Comparison of ENCODE assay signal across 14 cellular contexts in genomic region chr16:8953064-8953463, GRCh38. TPM values are rescaled to one million over a fixed set of nuclear protein-coding genes. Genes with fewer than 3 reads are reported as not detected.
DNase-seq lines count a peak whose midpoint lies in the region; ATAC-seq and TF ChIP-seq lines count a peak whose summit lies in the region.
"Had no signal": no experiment of that assay in that cellular context is flagged by ENCODE, and none has a peak within 500 bp of the region (broad histone marks: within the 10 kb centered on the region; RNA-seq: fewer than 3 reads in every experiment).

No MANE protein-coding gene starts in this region.

- peaks cover 24 to 73% of the 10 kb centered on the region in 2 donors for H3K4me1 ChIP-seq in adrenal gland (replicated peaks in 1 of 2)

- H3K27me3 Mint-ChIP-seq in activated naive CD4-positive, alpha-beta T cell treated with anti-CD3 and anti-CD28 coated beads for 36 hours (ENCODE audit: low read depth), result no peaks in the 10 kb centered on the region
- peaks cover 7% of the 10 kb centered on the region for H3K27me3 Mint-ChIP-seq in endothelial cell (ENCODE audit: unreplicated experiment)

- H3K79me2 ChIP-seq in SU-DHL-6 (ENCODE audit: insufficient read depth, low read length), result peaks cover 94% of the 10 kb centered on the region

- H3K27ac ChIP-seq in SU-DHL-6 (ENCODE audit: low read depth, low read length), result peak overlapping the region; percentile 92
- H3K27ac ChIP-seq in adrenal gland, result no peak overlapping the region
- H3K27ac ChIP-seq: left lung, vagina had no signal

- H3K4me1 Mint-ChIP-seq in activated naive CD4-positive, alpha-beta T cell treated with anti-CD3 and anti-CD28 coated beads for 36 hours (ENCODE audit: low read depth), result peaks cover 86% of the 10 kb centered on the region
- peaks cover 28% of the 10 kb centered on the region for H3K4me1 Mint-ChIP-seq in endothelial cell (ENCODE audit: unreplicated experiment)
- H3K4me1 Mint-ChIP-seq in stimulated activated effector memory CD8-positive, alpha-beta T cell treated with anti-CD3 and anti-CD28 coated beads, Interleukin-12 subunit alpha, Interleukin-12 subunit beta, amount 100 ng/mL, for 72 hours, result peaks cover 83% of the 10 kb centered on the region

- H3K9ac ChIP-seq in SU-DHL-6 (ENCODE audit: low read length), result peak overlapping the region; percentile 31; the same call in 1 of the 2 replicates

- no peak for DNase-seq in activated naive CD4-positive, alpha-beta T cell treated with anti-CD3 and anti-CD28 coated beads for 36 hours
- DNase-seq in activated naive CD4-positive, alpha-beta T cell treated with Interleukin-2 at 50 U/mL for 16 hours, result no peak
- DNase-seq in endothelial cell (ENCODE audit: low spot score), result no peak
- DNase-seq in stimulated activated effector memory CD8-positive, alpha-beta T cell treated with anti-CD3 and anti-CD28 coated beads, Interleukin-12 subunit alpha, Interleukin-12 subunit beta, amount 100 ng/mL, for 72 hours (ENCODE audit: low spot score in 2 of 2), result no peak
- no peak for DNase-seq in adrenal gland
- DNase-seq in Ammon's horn (ENCODE audit: low spot score), result no peak
- DNase-seq: activated CD8-positive, alpha-beta memory T cell treated with anti-CD3 and anti-CD28 coated beads, Interleukin-2, amount 50 U/mL, for 4 hours; anterior cingulate cortex; left lung; NCI-H1694 treated with DMSO at 0.1 percent for 48 hours; stimulated activated naive CD4-positive, alpha-beta T cell treated with Interleukin-2 at 50 U/mL for 16 hours had no signal

- ATAC-seq in stimulated activated effector memory CD8-positive, alpha-beta T cell treated with anti-CD3 and anti-CD28 coated beads, Interleukin-12 subunit alpha, Interleukin-12 subunit beta, amount 100 ng/mL, for 72 hours, result no peak
- no peak for ATAC-seq in GM18909 (IDR thresholded peaks at IDR 0.05; ENCODE audit: poor library complexity, unreplicated experiment)
- ATAC-seq: left lung had no signal

- TF ChIP-seq POLR2A in adrenal gland (IDR thresholded peaks at IDR 0.05), result no peak

- intact Hi-C loops in activated naive CD4-positive, alpha-beta T cell treated with anti-CD3 and anti-CD28 coated beads for 36 hours (cut with micrococcal nuclease), result no loop called here
- intact Hi-C loops in adrenal gland (cut with DNase I), result no loop called here

- peak overlapping the region; percentile 10 for H3K27ac Mint-ChIP-seq in activated naive CD4-positive, alpha-beta T cell treated with anti-CD3 and anti-CD28 coated beads for 36 hours
- peak overlapping the region; percentile 52 for H3K27ac Mint-ChIP-seq in endothelial cell (ENCODE audit: unreplicated experiment)
- H3K27ac Mint-ChIP-seq in stimulated activated effector memory CD8-positive, alpha-beta T cell treated with anti-CD3 and anti-CD28 coated beads, Interleukin-12 subunit alpha, Interleukin-12 subunit beta, amount 100 ng/mL, for 72 hours, result peak overlapping the region; percentile 78

- TF ChIP-seq CTCF in SU-DHL-6 (IDR thresholded peaks at IDR 0.05; ENCODE audit: insufficient read depth, low read length, poor library complexity, severe bottlenecking), result no peak
- TF ChIP-seq CTCF in endothelial cell (IDR thresholded peaks at IDR 0.05; ENCODE audit: unreplicated experiment), result no peak
- no peak for TF ChIP-seq CTCF in adrenal gland (IDR thresholded peaks at IDR 0.05)

- 62 to 78% (median 72%) methylated on average over 9 to 11 of the region's 11 CpGs for WGBS in adrenal gland, 4 donors

- H3K36me3 ChIP-seq in SU-DHL-6 (ENCODE audit: low read length) (no peaks in the 10 kb centered on the region), adrenal gland (replicated peaks in 1 of 2) (no peaks in the 10 kb centered on the region)
- H3K36me3 ChIP-seq: left lung, vagina had no signal

- peaks cover 12% of the 10 kb centered on the region; the same call in 1 of the 2 replicates for H4K20me1 ChIP-seq in SU-DHL-6 (ENCODE audit: low read depth, low read length)

- H3K9me3 ChIP-seq in SU-DHL-6 (ENCODE audit: insufficient read depth, low read length), result no peaks in the 10 kb centered on the region
- H3K9me3 ChIP-seq in adrenal gland (replicated peaks in 1 of 3), result no peaks in the 10 kb centered on the region
- H3K9me3 ChIP-seq: left lung, vagina had no signal

- H3K9me3 Mint-ChIP-seq in activated naive CD4-positive, alpha-beta T cell treated with anti-CD3 and anti-CD28 coated beads for 36 hours, result no peaks in the 10 kb centered on the region
- H3K9me3 Mint-ChIP-seq in endothelial cell (ENCODE audit: unreplicated experiment), result no peaks in the 10 kb centered on the region
- H3K9me3 Mint-ChIP-seq in stimulated activated effector memory CD8-positive, alpha-beta T cell treated with anti-CD3 and anti-CD28 coated beads, Interleukin-12 subunit alpha, Interleukin-12 subunit beta, amount 100 ng/mL, for 72 hours, result no peaks in the 10 kb centered on the region

- H3K27me3 ChIP-seq in SU-DHL-6 (ENCODE audit: low read length) (no peaks in the 10 kb centered on the region), adrenal gland (no peaks in the 10 kb centered on the region)
- H3K27me3 ChIP-seq: left lung, vagina had no signal

- H3K4me2 ChIP-seq in SU-DHL-6 (ENCODE audit: low read depth, low read length, poor library complexity, severe bottlenecking), result peak overlapping the region; percentile 97

- H3F3A ChIP-seq in SU-DHL-6 (ENCODE audit: insufficient read depth), result peaks cover 35% of the 10 kb centered on the region

- no peak overlapping the region for H3K4me3 ChIP-seq in SU-DHL-6 (ENCODE audit: insufficient read depth, low read length, poor library complexity, severe bottlenecking)
- no peak overlapping the region for H3K4me3 ChIP-seq in adrenal gland
- H3K4me3 ChIP-seq: left lung, vagina had no signal

- CTCF ChIA-PET in activated naive CD4-positive, alpha-beta T cell treated with anti-CD3 and anti-CD28 coated beads for 36 hours (lab: Charles Lee), result interaction anchor here (0.9 to 1.0 kb wide), 2 partner anchors 16 to 18 kb away, joined by 3 read pairs; no protein-coding TSS in a partner anchor

- H3K9me2 ChIP-seq in SU-DHL-6 (replicated peaks; ENCODE audit: insufficient read depth, low read length), result no peaks in the 10 kb centered on the region

- H2AFZ ChIP-seq in SU-DHL-6 (ENCODE audit: low read depth, low read length, severe bottlenecking), result no peak overlapping the region

- no peaks in the 10 kb centered on the region for H3K36me3 Mint-ChIP-seq in activated naive CD4-positive, alpha-beta T cell treated with anti-CD3 and anti-CD28 coated beads for 36 hours (ENCODE audit: low read depth)
- H3K36me3 Mint-ChIP-seq in endothelial cell (ENCODE audit: low read depth, unreplicated experiment), result no peaks in the 10 kb centered on the region
- peaks cover 13% of the 10 kb centered on the region for H3K36me3 Mint-ChIP-seq in stimulated activated effector memory CD8-positive, alpha-beta T cell treated with anti-CD3 and anti-CD28 coated beads, Interleukin-12 subunit alpha, Interleukin-12 subunit beta, amount 100 ng/mL, for 72 hours

- no peak overlapping the region for H3K4me3 Mint-ChIP-seq in activated naive CD4-positive, alpha-beta T cell treated with anti-CD3 and anti-CD28 coated beads for 36 hours
- no peak overlapping the region for H3K4me3 Mint-ChIP-seq in endothelial cell (ENCODE audit: unreplicated experiment)
- H3K4me3 Mint-ChIP-seq in stimulated activated effector memory CD8-positive, alpha-beta T cell treated with anti-CD3 and anti-CD28 coated beads, Interleukin-12 subunit alpha, Interleukin-12 subunit beta, amount 100 ng/mL, for 72 hours, result peak overlapping the region; percentile 36

RNA-seq across cellular contexts. Expression of gene USP7, which starts 10.6 kb away (rescaled TPM):
- 100 to 1,000 TPM; 155 to 163 TPM for total RNA-seq in activated naive CD4-positive, alpha-beta T cell treated with anti-CD3 and anti-CD28 coated beads for 36 hours
- 122 TPM for total RNA-seq in endothelial cell (ENCODE audit: unreplicated experiment)
- 10 to 100 TPM; 34.1 to 95.0 (median 75.8) TPM for total RNA-seq in adrenal gland
- polyA plus RNA-seq in adrenal gland, result 100 to 1,000 TPM in 1 of 3 donors, 10 to 100 TPM in 2; 23.7 to 121 (median 28.5) TPM

Comparison
In these comparisons a context has a peak if more than half of its experiments do, and no peak if none do; other contexts are left out.
1. H3K27ac Mint-ChIP-seq: peak in every context shown above with its lines; median percentile 78 in stimulated activated effector memory CD8-positive, alpha-beta T cell treated with anti-CD3 and anti-CD28 coated beads, Interleukin-12 subunit alpha, Interleukin-12 subunit beta, amount 100 ng/mL, for 72 hours; 52 in endothelial cell; 10 in activated naive CD4-positive, alpha-beta T cell treated with anti-CD3 and anti-CD28 coated beads for 36 hours.